In genomic region chr21:19535356-19535755, GRCh38 we compare ENCODE assay signal across 24 cellular contexts.
"Had no signal": no experiment of that assay in that cellular context is flagged by ENCODE, and none has a peak within 500 bp of the region (broad histone marks: within the 10 kb centered on the region; RNA-seq: fewer than 3 reads in every experiment).

No MANE protein-coding gene starts in this region.

- H3K4me1 ChIP-seq: left ventricle myocardium inferior, right atrium auricular region, right lobe of liver, thyroid gland, transverse colon, upper lobe of left lung, vagina had no signal

- H3K27me3 ChIP-seq: ovary, right atrium auricular region, right lobe of liver, thyroid gland, transverse colon, upper lobe of left lung, vagina had no signal

- H3K27me3 Mint-ChIP-seq: naive thymus-derived CD4-positive, alpha-beta T cell; natural killer cell treated with Interleukin-12 subunit alpha and Interleukin-12 subunit beta and Interleukin-15 and Interleukin-18, amount 100 ng/mL, for 72 hours; progenitor cell of endocrine pancreas; stimulated activated memory B cell treated with anti-CD40 and anti-IgM and Interleukin-4, amounts not matched to agents 10 μg/mL and 1 μg/mL and 100 μg/mL, for 72 hours; stimulated activated naive CD8-positive, alpha-beta T cell treated with anti-CD3 and anti-CD28 coated beads, Interleukin-15, amount 100 ng/mL, for 72 hours had no signal

- DNase-seq: islet precursor cell; left ventricle myocardium inferior; midbrain; mucosa of descending colon; naive thymus-derived CD4-positive, alpha-beta T cell; ovary; right lobe of liver; stimulated activated CD4-positive, alpha-beta T cell treated with anti-CD3 and anti-CD28 coated beads, Interleukin-1b, Interleukin-23, amount 100 ng/mL, for 48 hours; stimulated activated CD4-positive, alpha-beta T cell treated with anti-CD3 and anti-CD28 coated beads, Interleukin-2, amount 100 ng/mL, for 48 hours; stimulated activated CD4-positive, alpha-beta T cell treated with anti-CD3 and anti-CD28 coated beads, Interleukin-4, amount 100 ng/mL, for 4 hours; stimulated activated CD8-positive, alpha-beta memory T cell treated with anti-CD3 and anti-CD28 coated beads, Interleukin-4, amount 100 ng/mL, for 48 hours; stimulated activated naive CD4-positive, alpha-beta T cell treated with Interleukin-2 at 50 U/mL for 16 hours; stimulated activated naive CD8-positive, alpha-beta T cell treated with anti-CD3 and anti-CD28 coated beads, Interleukin-15, amount 100 ng/mL, for 72 hours; substantia nigra; thyroid gland; transverse colon; upper lobe of left lung had no signal

- H3K4me2 ChIP-seq: smooth muscle cell had no signal

- H3K4me3 Mint-ChIP-seq: naive thymus-derived CD4-positive, alpha-beta T cell; natural killer cell treated with Interleukin-12 subunit alpha and Interleukin-12 subunit beta and Interleukin-15 and Interleukin-18, amount 100 ng/mL, for 72 hours; stimulated activated memory B cell treated with anti-CD40 and anti-IgM and Interleukin-4, amounts not matched to agents 10 μg/mL and 1 μg/mL and 100 μg/mL, for 72 hours; stimulated activated naive CD8-positive, alpha-beta T cell treated with anti-CD3 and anti-CD28 coated beads, Interleukin-15, amount 100 ng/mL, for 72 hours had no signal

- H3K9me3 Mint-ChIP-seq: stimulated activated naive CD8-positive, alpha-beta T cell treated with anti-CD3 and anti-CD28 coated beads, Interleukin-15, amount 100 ng/mL, for 72 hours had no signal

- H3K4me3 ChIP-seq: left ventricle myocardium inferior, lung, mucosa of descending colon, ovary, right atrium auricular region, right lobe of liver, smooth muscle cell, thyroid gland, transverse colon, upper lobe of left lung, vagina had no signal

- H3K4me1 Mint-ChIP-seq: naive thymus-derived CD4-positive, alpha-beta T cell; stimulated activated memory B cell treated with anti-CD40 and anti-IgM and Interleukin-4, amounts not matched to agents 10 μg/mL and 1 μg/mL and 100 μg/mL, for 72 hours; stimulated activated naive CD8-positive, alpha-beta T cell treated with anti-CD3 and anti-CD28 coated beads, Interleukin-15, amount 100 ng/mL, for 72 hours had no signal

- H3K36me3 Mint-ChIP-seq: natural killer cell treated with Interleukin-12 subunit alpha and Interleukin-12 subunit beta and Interleukin-15 and Interleukin-18, amount 100 ng/mL, for 72 hours; stimulated activated memory B cell treated with anti-CD40 and anti-IgM and Interleukin-4, amounts not matched to agents 10 μg/mL and 1 μg/mL and 100 μg/mL, for 72 hours had no signal

- H3K27ac ChIP-seq: left ventricle myocardium inferior, ovary, right atrium auricular region, right lobe of liver, thyroid gland, transverse colon, upper lobe of left lung, vagina had no signal

- H3K27ac Mint-ChIP-seq: naive thymus-derived CD4-positive, alpha-beta T cell; natural killer cell treated with Interleukin-12 subunit alpha and Interleukin-12 subunit beta and Interleukin-15 and Interleukin-18, amount 100 ng/mL, for 72 hours; progenitor cell of endocrine pancreas; stimulated activated memory B cell treated with anti-CD40 and anti-IgM and Interleukin-4, amounts not matched to agents 10 μg/mL and 1 μg/mL and 100 μg/mL, for 72 hours; stimulated activated naive CD8-positive, alpha-beta T cell treated with anti-CD3 and anti-CD28 coated beads, Interleukin-15, amount 100 ng/mL, for 72 hours had no signal

- H3K36me3 ChIP-seq: left ventricle myocardium inferior, ovary, right atrium auricular region, right lobe of liver, thyroid gland, transverse colon, upper lobe of left lung, vagina had no signal

- H3K9me3 ChIP-seq: ovary, right atrium auricular region, right lobe of liver, thyroid gland, transverse colon, upper lobe of left lung, vagina had no signal

- ATAC-seq: mucosa of descending colon; naive thymus-derived CD4-positive, alpha-beta T cell; natural killer cell treated with Interleukin-12 subunit alpha and Interleukin-12 subunit beta and Interleukin-15 and Interleukin-18, amount 100 ng/mL, for 72 hours; right lobe of liver; stimulated activated memory B cell treated with anti-CD40 and anti-IgM and Interleukin-4, amounts not matched to agents 10 μg/mL and 1 μg/mL and 100 μg/mL, for 72 hours; stimulated activated naive CD8-positive, alpha-beta T cell treated with anti-CD3 and anti-CD28 coated beads, Interleukin-15, amount 100 ng/mL, for 72 hours had no signal
